In the genomic region with DNA sequence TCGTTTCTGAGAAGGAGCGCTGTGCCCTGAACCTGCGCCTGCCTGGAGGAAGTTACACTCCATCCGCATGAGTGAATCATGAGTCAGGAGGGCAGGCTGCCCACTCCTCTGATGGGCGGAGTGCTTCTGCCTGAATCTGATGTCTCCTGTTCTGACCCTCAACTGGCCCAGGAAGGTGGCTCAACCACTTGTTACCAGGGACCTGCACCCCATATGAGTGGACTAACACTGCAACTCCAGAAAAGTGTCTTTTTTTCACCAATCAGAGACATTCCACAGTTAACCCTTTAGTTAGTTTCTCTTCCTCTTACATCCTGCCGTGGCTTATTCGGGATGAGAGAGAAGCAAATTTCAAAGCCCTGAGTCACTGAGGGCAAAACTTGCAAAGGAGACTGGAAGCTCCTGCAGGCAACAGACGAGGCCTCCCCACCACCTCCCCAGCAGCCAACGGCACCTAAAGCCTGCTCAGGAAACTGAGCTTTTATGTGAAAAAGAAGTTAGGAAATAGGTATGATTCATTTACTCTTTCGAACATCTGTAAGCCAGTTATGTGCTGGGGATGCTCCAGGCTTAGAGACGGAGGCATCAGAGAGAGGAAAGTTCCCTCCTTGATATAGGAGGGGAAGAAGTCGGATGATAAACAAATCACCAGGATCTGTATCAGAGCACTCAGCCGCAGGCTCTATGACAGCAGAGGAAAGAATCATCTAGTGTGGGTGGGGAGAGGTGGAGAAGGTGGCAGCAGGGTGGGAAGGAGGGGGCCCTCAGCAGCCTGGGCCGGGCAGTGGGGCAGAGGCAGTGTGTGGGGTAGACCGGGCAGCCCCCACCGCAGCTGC, we compare ENCODE assay signal across 8 cellular contexts. TPM values are rescaled to one million over a fixed set of nuclear protein-coding genes. Genes with fewer than 3 reads are reported as not detected.
DNase-seq lines count a peak whose midpoint lies in the region; ATAC-seq and TF ChIP-seq lines count a peak whose summit lies in the region.

No MANE protein-coding gene starts in this region.

- POLR2A ChIA-PET in AG04449 (lab: Yijun Ruan, JAX): interaction anchor here (0.5 to 2.3 kb wide), 8 partner anchors 11 to 34 kb away, joined by 3 to 9 read pairs (median 4); no protein-coding TSS in a partner anchor
- POLR2A ChIA-PET in SK-N-SH (lab: Yijun Ruan, JAX): no interaction called here

- H3K27me3 ChIP-seq in SK-N-SH (ENCODE audit: insufficient read depth): no peaks in the 10 kb centered on the region
- H3K27me3 ChIP-seq in left lung: no peaks in the 10 kb centered on the region

- H3K9me3 ChIP-seq in SK-N-SH: no peaks in the 10 kb centered on the region
- H3K9me3 ChIP-seq in left lung: no peaks in the 10 kb centered on the region

- peak overlapping the region in 3 of 5 experiments; percentile 14 to 77 (median 56) for H3K4me3 Mint-ChIP-seq in brain

- TF ChIP-seq CTCF in AG04449 (IDR thresholded peaks at IDR 0.05; ENCODE audit: insufficient read depth, low read length, missing control alignments): no peak
- TF ChIP-seq CTCF in SK-N-SH (IDR thresholded peaks at IDR 0.05): no peak
- no peak for TF ChIP-seq CTCF in brain (conservative IDR thresholded peaks at IDR 0.05)
- TF ChIP-seq CTCF in left lung (IDR thresholded peaks at IDR 0.05): no peak

- H3K36me3 Mint-ChIP-seq in brain: no peaks in the 10 kb centered on the region

- ATAC-seq in GM19035 (IDR thresholded peaks at IDR 0.05; ENCODE audit: unreplicated experiment) (peak; percentile 39), HG03175 (IDR thresholded peaks at IDR 0.05; ENCODE audit: unreplicated experiment) (peak; percentile 24), left lung (peak; percentile 88)

- peak overlapping the region; percentile 90 to 94 for H3K27ac ChIP-seq in SK-N-SH (ENCODE audit: low read depth in 2 of 2, low read length in 1 of 2)
- peak overlapping the region; percentile 65 to 92 for H3K27ac ChIP-seq in left lung

- H3K4me3 ChIP-seq in AG04449 (ENCODE audit: low read depth, low read length) (peak overlapping the region; percentile 35), SK-N-SH (ENCODE audit: low read depth in 2 of 2, low read length in 1 of 2) (peak overlapping the region; percentile 17 to 44), left lung (no peak overlapping the region)

- H3K4me1 ChIP-seq in SK-N-SH (ENCODE audit: control insufficient read depth in 1 of 2, insufficient read depth in 2 of 2, low read depth in 1 of 2, low read length in 1 of 2) (peaks cover 38 to 39% of the 10 kb centered on the region in 2 experiments), left lung (peaks cover 15 to 98% of the 10 kb centered on the region in 2 donors)

- peak overlapping the region; percentile 73 for H3K4me2 ChIP-seq in SK-N-SH

- H3K27me3 Mint-ChIP-seq in brain: peaks cover 16% of the 10 kb centered on the region

- TF ChIP-seq EP300 in SK-N-SH (IDR thresholded peaks at IDR 0.05; ENCODE audit: borderline replicate concordance in 1 of 2, low read depth in 1 of 2, low read length in 1 of 2): peak in 1 of 2 experiments; percentile 48; a peak in 1 of 4 replicates

- peaks cover 34% of the 10 kb centered on the region for H3F3A ChIP-seq in SK-N-SH (replicated peaks; ENCODE audit: insufficient read depth)

- H3K4me1 Mint-ChIP-seq in brain: peaks cover 91% of the 10 kb centered on the region

- peak overlapping the region; percentile 69 for H3K9ac ChIP-seq in SK-N-SH

- H3K36me3 ChIP-seq in SK-N-SH (replicated peaks in 1 of 2; ENCODE audit: control insufficient read depth in 1 of 2, insufficient read depth in 2 of 2, low read length in 1 of 2) (no peaks in the 10 kb centered on the region), left lung (peaks cover 0 to 23% of the 10 kb centered on the region in 2 donors)

- CTCF ChIA-PET in AG04449 (lab: Yijun Ruan, JAX): interaction anchor here (1.0 to 1.7 kb wide), 7 partner anchors 20 to 110 kb away, joined by 3 to 5 read pairs (median 5); no protein-coding TSS in a partner anchor
- CTCF ChIA-PET in SK-N-SH (lab: Yijun Ruan, JAX): interaction anchor here (1.4 to 1.9 kb wide), 2 partner anchors 101 to 298 kb away, joined by 4 read pairs; no protein-coding TSS in a partner anchor

- no peaks in the 10 kb centered on the region for H4K20me1 ChIP-seq in SK-N-SH (ENCODE audit: insufficient read depth)

- TF ChIP-seq RAD21 in SK-N-SH (IDR thresholded peaks at IDR 0.05; ENCODE audit: low read length): no peak

- DNase-seq in AG04449 (ENCODE audit: low read depth, low spot score) (peak; percentile 86), SK-N-SH (peak; percentile 55), left lung (peak; percentile 85 to 90), NCI-H510A treated with DMSO at 0.1 percent for 48 hours (lab: John Stamatoyannopoulos, UW) (no peak)
- peak; percentile 45 for DNase-seq in stimulated activated CD8-positive, alpha-beta memory T cell treated with anti-CD3 and anti-CD28 coated beads, Interleukin-4, amount 100 ng/mL, for 24 hours (ENCODE audit: low read depth)

- H2AFZ ChIP-seq in SK-N-SH (ENCODE audit: low read depth): peak overlapping the region; percentile 89

- WGBS in SK-N-SH (ENCODE audit: low lambda C conversion rate): 5% methylated on average over 14 of the region's 16 CpGs

- intact Hi-C loops in left lung (cut with DNase I): no loop called here

- H3K9me2 ChIP-seq in SK-N-SH: no peaks in the 10 kb centered on the region

- H3K79me2 ChIP-seq in SK-N-SH (ENCODE audit: insufficient read depth): no peaks in the 10 kb centered on the region

- H3K9me3 Mint-ChIP-seq in brain: no peaks in the 10 kb centered on the region

- peak overlapping the region in 3 of 5 experiments; percentile 72 to 97 (median 88) for H3K27ac Mint-ChIP-seq in brain

TF ChIP-seq in SK-N-SH, 30 proteins besides CTCF, POLR2A, EP300 and RAD21 (continues in another document):
- TF ChIP-seq IRF3 (IDR thresholded peaks at IDR 0.05; ENCODE audit: low read depth, low read length) (no peak), RXRA (IDR thresholded peaks at IDR 0.05; ENCODE audit: borderline replicate concordance, low read depth) (peak; percentile 7; the same call in 1 of the 2 replicates), JUND (IDR thresholded peaks at IDR 0.05) (peak; percentile 71), MAX (IDR thresholded peaks at IDR 0.05; ENCODE audit: low read depth) (peak; percentile 61; the same call in 1 of the 2 replicates), ELF1 (IDR thresholded peaks at IDR 0.05) (peak; percentile 72), RFX5 (IDR thresholded peaks at IDR 0.05; ENCODE audit: low read length) (no peak), FOSL2 (IDR thresholded peaks at IDR 0.05; ENCODE audit: borderline replicate concordance, low read depth) (peak; percentile 61), CHD2 (IDR thresholded peaks at IDR 0.05; ENCODE audit: low read length, partially characterized antibody) (no peak), SIN3A (IDR thresholded peaks at IDR 0.05; ENCODE audit: borderline replicate concordance, low read depth, low read length) (no peak), MXI1 (IDR thresholded peaks at IDR 0.05; ENCODE audit: low read depth, low read length) (no peak), RCOR1 (IDR thresholded peaks at IDR 0.05; ENCODE audit: low read length) (no peak), ZBTB33 (IDR thresholded peaks at IDR 0.05; ENCODE audit: borderline replicate concordance, low read depth) (no peak), POLR2AphosphoS5 (IDR thresholded peaks at IDR 0.05; ENCODE audit: low read depth, low read length) (peak; percentile 63; the same call in 1 of the 2 replicates), FOXJ3 (CRISPR knock-in tag; IDR thresholded peaks at IDR 0.05) (no peak), MEF2A (IDR thresholded peaks at IDR 0.05; ENCODE audit: borderline replicate concordance, low read depth) (no peak), NFIC (IDR thresholded peaks at IDR 0.05; ENCODE audit: borderline replicate concordance) (peak; percentile 78)
- TF ChIP-seq, protein P1, sequence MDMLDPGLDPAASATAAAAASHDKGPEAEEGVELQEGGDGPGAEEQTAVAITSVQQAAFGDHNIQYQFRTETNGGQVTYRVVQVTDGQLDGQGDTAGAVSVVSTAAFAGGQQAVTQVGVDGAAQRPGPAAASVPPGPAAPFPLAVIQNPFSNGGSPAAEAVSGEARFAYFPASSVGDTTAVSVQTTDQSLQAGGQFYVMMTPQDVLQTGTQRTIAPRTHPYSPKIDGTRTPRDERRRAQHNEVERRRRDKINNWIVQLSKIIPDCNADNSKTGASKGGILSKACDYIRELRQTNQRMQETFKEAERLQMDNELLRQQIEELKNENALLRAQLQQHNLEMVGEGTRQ (IDR thresholded peaks at IDR 0.05; ENCODE audit: borderline replicate concordance, low read depth, low read length): no peak

RNA-seq across cellular contexts. Expression of gene MBP, which starts 31.0 kb away (rescaled TPM):
- polyA plus RNA-seq in SK-N-SH (2012; rRNA removed) (1.4 and 1.6 TPM in 2 replicates), brain (ENCODE audit: insufficient read depth, low read depth, low replicate concordance) (8,940 TPM)
- 1.3 TPM in 2 replicates for polyA plus RNA-seq in SK-N-SH (2012; cell fraction: cytosol; rRNA removed)
- polyA plus RNA-seq in SK-N-SH (2012; cell fraction: nucleus; rRNA removed): 2.6 TPM in 2 replicates
- total RNA-seq in left lung: 10 to 100 TPM; 40.5 to 56.7 TPM

Comparison
In these comparisons a context has a peak if more than half of its experiments do, and no peak if none do; other contexts are left out.
1. H3K4me3 ChIP-seq: peak in AG04449 (single experiment) and SK-N-SH (2 of 2); none in left lung (0 of 2).
2. ATAC-seq: peak in every context shown above with its lines; median percentile 88 in left lung; 39 in GM19035; 24 in HG03175.
3. RNA of gene MBP, which starts 31.0 kb away (polyA plus RNA-seq): 8,940 TPM in brain (single experiment); 1.3 to 2.6 TPM in SK-N-SH; every median in the first group is over 1,000 times any median in the second.